Comparison of ENCODE assay signal across 9 cellular contexts in genomic region chr14:101457936-101458535, GRCh38.
"Had no signal": no experiment of that assay in that cellular context is flagged by ENCODE, and none has a peak within 500 bp of the region (broad histone marks: within the 10 kb centered on the region; RNA-seq: fewer than 3 reads in every experiment).

No MANE protein-coding gene starts in this region.

- H3K27ac Mint-ChIP-seq: activated CD4-positive, alpha-beta memory T cell treated with anti-CD3 and anti-CD28 coated beads, Interleukin-2, amount 10 ng/mL, durations not matched to agents 7 days and 5 days; immature natural killer cell; nephron; stimulated activated effector memory CD8-positive, alpha-beta T cell treated with anti-CD3 and anti-CD28 coated beads, Interleukin-12 subunit alpha, Interleukin-12 subunit beta, amount 100 ng/mL, for 72 hours had no signal

- DNase-seq: activated CD4-positive, alpha-beta memory T cell treated with anti-CD3 and anti-CD28 coated beads, Interleukin-2, amount 10 ng/mL, durations not matched to agents 7 days and 5 days; activated CD4-positive, alpha-beta T cell treated with anti-CD3 and anti-CD28 coated beads for 1 hour; activated T-cell treated with anti-CD3 and anti-CD28 coated beads, Interleukin-2, amount 50 U/mL, for 48 hours; immature natural killer cell; transverse colon had no signal

- H3K27me3 ChIP-seq: SJSA1 had no signal

- H3K4me1 Mint-ChIP-seq: activated CD4-positive, alpha-beta memory T cell treated with anti-CD3 and anti-CD28 coated beads, Interleukin-2, amount 10 ng/mL, durations not matched to agents 7 days and 5 days; stimulated activated effector memory CD8-positive, alpha-beta T cell treated with anti-CD3 and anti-CD28 coated beads, Interleukin-12 subunit alpha, Interleukin-12 subunit beta, amount 100 ng/mL, for 72 hours had no signal

- H3K9me3 Mint-ChIP-seq: activated CD4-positive, alpha-beta memory T cell treated with anti-CD3 and anti-CD28 coated beads, Interleukin-2, amount 10 ng/mL, durations not matched to agents 7 days and 5 days; stimulated activated effector memory CD8-positive, alpha-beta T cell treated with anti-CD3 and anti-CD28 coated beads, Interleukin-12 subunit alpha, Interleukin-12 subunit beta, amount 100 ng/mL, for 72 hours had no signal

- H3K9me3 ChIP-seq: ascending aorta, SJSA1, transverse colon had no signal

- H3K36me3 Mint-ChIP-seq: immature natural killer cell; stimulated activated effector memory CD8-positive, alpha-beta T cell treated with anti-CD3 and anti-CD28 coated beads, Interleukin-12 subunit alpha, Interleukin-12 subunit beta, amount 100 ng/mL, for 72 hours had no signal

- H3K4me3 Mint-ChIP-seq: activated CD4-positive, alpha-beta memory T cell treated with anti-CD3 and anti-CD28 coated beads, Interleukin-2, amount 10 ng/mL, durations not matched to agents 7 days and 5 days; immature natural killer cell; nephron; stimulated activated effector memory CD8-positive, alpha-beta T cell treated with anti-CD3 and anti-CD28 coated beads, Interleukin-12 subunit alpha, Interleukin-12 subunit beta, amount 100 ng/mL, for 72 hours had no signal

- H3K4me3 ChIP-seq: SJSA1 had no signal

- H3K36me3 ChIP-seq: ascending aorta, SJSA1, transverse colon had no signal

- ATAC-seq: stimulated activated effector memory CD8-positive, alpha-beta T cell treated with anti-CD3 and anti-CD28 coated beads, Interleukin-12 subunit alpha, Interleukin-12 subunit beta, amount 100 ng/mL, for 72 hours had no signal

- H3K27ac ChIP-seq: ascending aorta, SJSA1, transverse colon had no signal
